Comparison of ENCODE assay signal across 7 cellular contexts in the genomic region with DNA sequence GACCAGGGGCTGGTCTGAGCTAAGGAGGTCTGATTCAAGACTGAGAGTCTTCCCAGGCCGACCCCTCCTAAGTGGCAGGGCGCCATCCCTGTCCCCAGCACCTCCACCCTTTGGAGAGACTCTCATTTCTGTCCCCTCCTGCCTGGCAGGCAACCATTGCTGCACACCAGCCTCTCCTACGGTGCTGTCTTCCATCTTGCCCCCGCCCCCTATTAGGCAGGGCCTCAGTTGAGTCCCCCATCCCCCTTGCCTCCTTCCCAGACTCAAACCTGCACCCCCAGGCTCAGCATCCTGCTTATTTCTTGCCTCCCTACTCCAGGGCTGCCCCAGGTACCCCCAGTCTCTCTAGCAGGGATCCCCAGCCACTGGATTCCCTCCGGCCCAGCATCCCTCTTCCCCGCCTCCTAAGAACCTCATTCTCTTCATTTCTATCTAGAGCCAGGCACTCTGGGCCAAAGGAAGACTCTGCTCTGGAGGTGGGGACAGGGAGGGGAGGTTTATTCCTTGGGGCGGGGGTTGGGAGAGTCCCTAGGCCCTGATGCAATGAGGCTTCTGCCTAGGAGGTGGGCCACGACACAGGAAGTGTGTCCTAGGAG. TPM values are rescaled to one million over a fixed set of nuclear protein-coding genes. Genes with fewer than 3 reads are reported as not detected.
DNase-seq lines count a peak whose midpoint lies in the region; ATAC-seq and TF ChIP-seq lines count a peak whose summit lies in the region.

No MANE protein-coding gene starts in this region.

- POLR2A ChIA-PET in Panc1 (lab: Charles Lee): no interaction called here

- WGBS in GM23248 (ENCODE audit: low coverage in 1 of 2, low lambda C conversion rate in 2 of 2, missing lambda C conversion rate in 2 of 2), 2 experiments: 36 to 40% methylated on average over 5 to 8 of the region's 8 CpGs

- H3K79me2 ChIP-seq in GM23248 (ENCODE audit: insufficient read depth): no peaks in the 10 kb centered on the region

- peak overlapping the region; percentile 64 for H3K9ac ChIP-seq in GM23248
- H3K9ac ChIP-seq in skeletal muscle tissue (ENCODE audit: low read depth in 1 of 3, low read length in 3 of 3): peak overlapping the region; percentile 43 to 87 (median 50)

- H3K4me2 ChIP-seq in GM23248 (ENCODE audit: unreplicated experiment): peak overlapping the region; percentile 55

- H3K4me1 ChIP-seq in GM23248 (ENCODE audit: insufficient read depth) (peaks cover 13% of the 10 kb centered on the region; the same call in 1 of the 2 replicates), Panc1 (ENCODE audit: control insufficient read depth, insufficient read depth, low read length) (peaks cover 25% of the 10 kb centered on the region), right atrium auricular region (peaks cover 0 to 57% of the 10 kb centered on the region in 2 donors), skeletal muscle tissue (ENCODE audit: control insufficient read depth in 3 of 3, insufficient read depth in 3 of 3, low read length in 3 of 3) (peaks cover 32 to 44% (median 42%) of the 10 kb centered on the region in 3 donors)

- H3K36me3 ChIP-seq in GM23248 (ENCODE audit: low read depth): no peaks in the 10 kb centered on the region
- H3K36me3 ChIP-seq in Panc1 (ENCODE audit: control insufficient read depth, insufficient read depth, low read length): no peaks in the 10 kb centered on the region; the same call in 1 of the 2 replicates
- no peaks in the 10 kb centered on the region for H3K36me3 ChIP-seq in right atrium auricular region
- H3K36me3 ChIP-seq in skeletal muscle tissue (ENCODE audit: control insufficient read depth in 3 of 3, insufficient read depth in 3 of 3, low read length in 3 of 3): no peaks in the 10 kb centered on the region

- DNase-seq in GM23248: peak; percentile 45
- DNase-seq in Panc1 (ENCODE audit: low read depth, low spot score): no peak
- no peak for DNase-seq in right atrium auricular region (ENCODE audit: low spot score)
- no peak for DNase-seq in COR-L47 (lab: John Stamatoyannopoulos, UW)
- DNase-seq in stimulated activated CD4-positive, alpha-beta T cell treated with anti-CD3 and anti-CD28 coated beads, Interleukin-4, amount 100 ng/mL, for 4 hours: no peak

- no TSS peak for BruUV-seq in Panc1 (replicated peaks; lab: Mats Ljungman, UMichigan)

- in situ Hi-C loops in GM23248 (cut with MboI): no loop called here
- in situ Hi-C loops in Panc1 (cut with HindIII; ENCODE audit: low pct_unique_long_range_greater_than_20kb, low sequenced_read_pairs): no loop called here

- CTCF ChIA-PET in Panc1 (lab: Charles Lee): no interaction called here

- H3K9me3 ChIP-seq in GM23248 (ENCODE audit: low read depth) (no peaks in the 10 kb centered on the region), Panc1 (ENCODE audit: control insufficient read depth, insufficient read depth, low read depth, low read length) (no peaks in the 10 kb centered on the region), right atrium auricular region (no peaks in the 10 kb centered on the region), skeletal muscle tissue (ENCODE audit: control insufficient read depth in 3 of 3, low read length in 3 of 3) (no peaks in the 10 kb centered on the region)

- H3F3A ChIP-seq in GM23248 (ENCODE audit: insufficient read depth): 0 out of 2 replicates have a peak, but pooled peaks cover 17% of the 10 kb centered on the region

- H3K27ac ChIP-seq in GM23248: peak overlapping the region; percentile 33
- H3K27ac ChIP-seq in Panc1 (ENCODE audit: low read length): peak overlapping the region; percentile 89
- peak overlapping the region; percentile 91 to 95 for H3K27ac ChIP-seq in right atrium auricular region
- H3K27ac ChIP-seq in skeletal muscle tissue (ENCODE audit: low read depth, low read length): peak overlapping the region; percentile 73

- intact Hi-C loops in Panc1 (cut with micrococcal nuclease; ENCODE audit: unreplicated experiment): no loop called here

- peak overlapping the region; percentile 42 for H3K4me3 ChIP-seq in GM23248
- peak overlapping the region in 1 of 2 experiments; percentile 70; a peak in 1 of 4 replicates for H3K4me3 ChIP-seq in Panc1 (ENCODE audit: low read depth in 2 of 2, low read length in 2 of 2)
- H3K4me3 ChIP-seq in right atrium auricular region: peak overlapping the region in 1 of 2 donors; percentile 58
- peak overlapping the region in 2 of 3 donors; percentile 59 to 76 for H3K4me3 ChIP-seq in skeletal muscle tissue (ENCODE audit: low read length in 3 of 3)

- TF ChIP-seq CTCF in Panc1 (IDR thresholded peaks at IDR 0.05): no peak
- no peak for TF ChIP-seq CTCF in right atrium auricular region (IDR thresholded peaks at IDR 0.05)

- H2AFZ ChIP-seq in GM23248: peak overlapping the region; percentile 70

- H4K20me1 ChIP-seq in GM23248 (ENCODE audit: insufficient read depth): no peaks in the 10 kb centered on the region

- ATAC-seq in Panc1: no peak
- no peak for ATAC-seq in GM21390 (IDR thresholded peaks at IDR 0.05; ENCODE audit: unreplicated experiment)

- H3K9me2 ChIP-seq in GM23248 (ENCODE audit: insufficient read depth): no peaks in the 10 kb centered on the region

- H3K27me3 ChIP-seq in GM23248 (replicated peaks; ENCODE audit: insufficient read depth): no peaks in the 10 kb centered on the region
- H3K27me3 ChIP-seq in Panc1 (ENCODE audit: control insufficient read depth, insufficient read depth, low read length): no peaks in the 10 kb centered on the region
- no peaks in the 10 kb centered on the region for H3K27me3 ChIP-seq in right atrium auricular region
- no peaks in the 10 kb centered on the region for H3K27me3 ChIP-seq in skeletal muscle tissue (ENCODE audit: control insufficient read depth in 3 of 3, insufficient read depth in 3 of 3, low read length in 3 of 3)

RNA-seq across cellular contexts. Expression of a gene that starts 1.7 kb away (rescaled TPM):
- 0.89 and 1.8 TPM in 2 replicates for total RNA-seq in GM23248 (2014; rRNA removed; shearing (Covaris generic))
- polyA plus RNA-seq in GM23248 (2016; fragmentation: Nextera tagmentation; extraction: Ambion mirVana): 0.24 TPM in 1 of 2 replicates, not detected in the other
- 10.2 TPM for total RNA-seq in Panc1 (2021; ENCODE audit: unreplicated experiment)
- 14.5 TPM for polyA plus RNA-seq in Panc1 (2012; ENCODE audit: insufficient read length)
- 1 to 10 TPM in 1 of 2 donors, under 1 TPM in 1; 0.90 to 1.7 TPM for total RNA-seq in right atrium auricular region
- 4.2 TPM for total RNA-seq in skeletal muscle tissue

RNA-seq across cellular contexts. Expression of a gene that starts 20.1 kb away (rescaled TPM):
- 11.7 and 27.9 TPM in 2 replicates for total RNA-seq in GM23248 (2014; rRNA removed; shearing (Covaris generic))
- polyA plus RNA-seq in GM23248 (2016; fragmentation: Nextera tagmentation; extraction: Ambion mirVana): 10.3 and 12.0 TPM in 2 replicates
- total RNA-seq in Panc1 (2021; ENCODE audit: unreplicated experiment): 43.2 TPM
- 29.4 TPM for polyA plus RNA-seq in Panc1 (2012; ENCODE audit: insufficient read length)
- total RNA-seq in right atrium auricular region: 10 to 100 TPM; 15.4 to 25.5 TPM
- 4.7 TPM for total RNA-seq in skeletal muscle tissue

RNA-seq across cellular contexts. Expression of a gene that starts 55.7 kb away (rescaled TPM):
- total RNA-seq in GM23248 (2014; rRNA removed; shearing (Covaris generic)): 358 and 388 TPM in 2 replicates
- 397 and 417 TPM in 2 replicates for polyA plus RNA-seq in GM23248 (2016; fragmentation: Nextera tagmentation; extraction: Ambion mirVana)
- total RNA-seq in Panc1 (2021; ENCODE audit: unreplicated experiment) (613 TPM), right atrium auricular region (1,000 to 10,000 TPM in 1 of 2 donors, 100 to 1,000 TPM in 1; 830 to 1,057 TPM), skeletal muscle tissue (481 TPM)
- 788 TPM for polyA plus RNA-seq in Panc1 (2012; ENCODE audit: insufficient read length)

Comparison
In these comparisons a context has a peak if more than half of its experiments do, and no peak if none do; other contexts are left out.
1. H3K27ac ChIP-seq: peak in every context shown above with its lines; median percentile 93 in right atrium auricular region; 89 in Panc1; 73 in skeletal muscle tissue; 33 in GM23248.